Comparison of ENCODE assay signal across 26 cellular contexts in genomic region chr5:172561151-172561550, GRCh38.
A peak's percentile ranks its signal among the peaks of the same experiment; 100 is the strongest.
DNase-seq lines count a peak whose midpoint lies in the region; ATAC-seq and TF ChIP-seq lines count a peak whose summit lies in the region.
"Had no signal": no experiment of that assay in that cellular context is flagged by ENCODE, and none has a peak within 500 bp of the region (broad histone marks: within the 10 kb centered on the region; RNA-seq: fewer than 3 reads in every experiment).

No MANE protein-coding gene starts in this region.

- no peaks in the 10 kb centered on the region for H3K36me3 ChIP-seq in mesenchymal stem cell (ENCODE audit: control insufficient read depth in 1 of 2, insufficient read depth in 2 of 2, low read depth in 1 of 2, low read length in 2 of 2)
- no peaks in the 10 kb centered on the region for H3K36me3 ChIP-seq in transverse colon
- H3K36me3 ChIP-seq: ascending aorta, BLaER1, MG63, SJSA1, tibial artery had no signal

- no peak overlapping the region for H4K8ac ChIP-seq in mesenchymal stem cell (ENCODE audit: low read length)

- H3K27me3 ChIP-seq in mesenchymal stem cell (ENCODE audit: control insufficient read depth in 1 of 2, insufficient read depth in 1 of 2, low read length in 2 of 2), result peaks cover 52 to 68% of the 10 kb centered on the region in 2 experiments
- no peaks in the 10 kb centered on the region for H3K27me3 ChIP-seq in transverse colon
- H3K27me3 ChIP-seq: ascending aorta, BLaER1, MG63, tibial artery had no signal

- no peaks in the 10 kb centered on the region for H3K79me1 ChIP-seq in mesenchymal stem cell (replicated peaks; ENCODE audit: low read length, poor library complexity, severe bottlenecking)

- H2BK12ac ChIP-seq in mesenchymal stem cell (ENCODE audit: low read length in 2 of 2), result no peak overlapping the region

- H2BK5ac ChIP-seq in mesenchymal stem cell (ENCODE audit: low read depth, low read length, poor library complexity, severe bottlenecking), result no peak overlapping the region

- no peak overlapping the region for H3K9ac ChIP-seq in mesenchymal stem cell (ENCODE audit: low read length)
- H3K9ac ChIP-seq: BLaER1 had no signal

- H4K91ac ChIP-seq in mesenchymal stem cell (ENCODE audit: low read length), result no peak overlapping the region

- TF ChIP-seq CTCF in AG10803 (conservative IDR thresholded peaks at IDR 0.05; ENCODE audit: low read length) (no peak), transverse colon (IDR thresholded peaks at IDR 0.05) (no peak)

- peak; percentile 3 for DNase-seq in AG10803 (ENCODE audit: low read depth)
- DNase-seq in M059J (ENCODE audit: low read depth), result peak; percentile 21
- DNase-seq in epithelial cell of prostate (ENCODE audit: low read depth, low spot score), result peak; percentile 97
- peak; percentile 13 for DNase-seq in mesenchymal stem cell
- no peak for DNase-seq in stimulated activated naive CD8-positive, alpha-beta T cell treated with anti-CD3 and anti-CD28 coated beads, Interleukin-15, amount 100 ng/mL, for 72 hours
- DNase-seq in T-helper 1 cell, result no peak
- DNase-seq in transverse colon, result no peak
- DNase-seq: activated CD4-positive, alpha-beta T cell treated with anti-CD3 and anti-CD28 coated beads for 4 hours; activated naive CD4-positive, alpha-beta T cell treated with anti-CD3 and anti-CD28 coated beads for 36 hours; activated T-cell treated with anti-CD3 and anti-CD28 coated beads, Interleukin-2, amount 50 U/mL, for 72 hours; COR-L47; DND-41; foreskin melanocyte; GOT3; MG63; NCI-H1417; nephron progenitor cell; stimulated activated CD4-positive, alpha-beta T cell treated with anti-CD3 and anti-CD28 coated beads, Interleukin-1b, Interleukin-23, amount 100 ng/mL, for 48 hours; T-helper 17 cell; tibial artery had no signal

- H2AK5ac ChIP-seq in mesenchymal stem cell (ENCODE audit: low read length, severe bottlenecking), result no peak overlapping the region

- H3K9me3 ChIP-seq in mesenchymal stem cell (ENCODE audit: control insufficient read depth, low read length) (no peaks in the 10 kb centered on the region), transverse colon (no peaks in the 10 kb centered on the region)
- H3K9me3 ChIP-seq: ascending aorta, BLaER1, MG63, SJSA1, tibial artery had no signal

- no peak overlapping the region for H3K27ac Mint-ChIP-seq in stimulated activated naive CD8-positive, alpha-beta T cell treated with anti-CD3 and anti-CD28 coated beads, Interleukin-15, amount 100 ng/mL, for 72 hours
- H3K27ac Mint-ChIP-seq: activated naive CD4-positive, alpha-beta T cell treated with anti-CD3 and anti-CD28 coated beads for 36 hours; activated T-cell treated with anti-CD3 and anti-CD28 coated beads, Interleukin-2, amount 50 U/mL, for 72 hours; IgD-negative memory B cell; T-helper 17 cell had no signal

- no peaks in the 10 kb centered on the region for H3K4me1 Mint-ChIP-seq in stimulated activated naive CD8-positive, alpha-beta T cell treated with anti-CD3 and anti-CD28 coated beads, Interleukin-15, amount 100 ng/mL, for 72 hours
- H3K4me1 Mint-ChIP-seq: IgD-negative memory B cell, T-helper 17 cell had no signal

- TF ChIP-seq EP300 in transverse colon (IDR thresholded peaks at IDR 0.05; ENCODE audit: low read depth), result no peak

- ATAC-seq in stimulated activated naive CD8-positive, alpha-beta T cell treated with anti-CD3 and anti-CD28 coated beads, Interleukin-15, amount 100 ng/mL, for 72 hours, result no peak
- no peak for ATAC-seq in HG02970 (IDR thresholded peaks at IDR 0.05; ENCODE audit: low FRiP score, unreplicated experiment)
- ATAC-seq: activated T-cell treated with anti-CD3 and anti-CD28 coated beads, Interleukin-2, amount 50 U/mL, for 72 hours; T-helper 17 cell had no signal

- no peak overlapping the region for H2BK120ac ChIP-seq in mesenchymal stem cell (ENCODE audit: low read depth, low read length)

- intact Hi-C loops in transverse colon (cut with DNase I; ENCODE audit: low total_unique reads), result no loop called here

- WGBS in mesenchymal stem cell, result 22% methylated on average over 1 of the region's 3 CpGs
- 71 to 77% methylated on average over 1 to 3 of the region's 3 CpGs for WGBS in transverse colon (ENCODE audit: low coverage in 1 of 2), 2 donors

- no peak overlapping the region for H3K23ac ChIP-seq in mesenchymal stem cell (ENCODE audit: low read length in 2 of 2)

- H3K4me1 ChIP-seq in mesenchymal stem cell (ENCODE audit: control insufficient read depth, insufficient read depth, low read depth, low read length) (peaks cover 9% of the 10 kb centered on the region), transverse colon (peaks cover 12 to 45% (median 17%) of the 10 kb centered on the region in 4 donors)
- H3K4me1 ChIP-seq: SJSA1 had no signal

- TF ChIP-seq POLR2A in transverse colon (IDR thresholded peaks at IDR 0.05), result no peak

- no peak overlapping the region for H3K4me2 ChIP-seq in mesenchymal stem cell (ENCODE audit: low read length, poor library complexity, severe bottlenecking)
- H3K4me2 ChIP-seq: BLaER1 had no signal

- H3K27ac ChIP-seq in epithelial cell of prostate, result peak overlapping the region; percentile 75
- no peak overlapping the region for H3K27ac ChIP-seq in mesenchymal stem cell (ENCODE audit: low read length, poor library complexity, severe bottlenecking)
- H3K27ac ChIP-seq in transverse colon, result no peak overlapping the region
- H3K27ac ChIP-seq: ascending aorta, BLaER1, HL-60, SJSA1, tibial artery had no signal

- in situ Hi-C loops in transverse colon (cut with MboI; ENCODE audit: low pct_ligation_motif_present in 1 of 4, low pct_unique_long_range_greater_than_20kb in 1 of 4, low sequenced_read_pairs in 3 of 4), result no loop called here

- H3K4me3 ChIP-seq in AG10803 (ENCODE audit: low read length) (no peak overlapping the region), mesenchymal stem cell (ENCODE audit: insufficient read depth in 1 of 2, low read depth in 1 of 2, low read length in 2 of 2) (no peak overlapping the region), transverse colon (no peak overlapping the region)
- H3K4me3 ChIP-seq: ascending aorta, BLaER1, MG63, SJSA1, tibial artery had no signal

- H2AFZ ChIP-seq in mesenchymal stem cell (ENCODE audit: low read depth, low read length), result no peak overlapping the region

- H3K4me3 Mint-ChIP-seq in stimulated activated naive CD8-positive, alpha-beta T cell treated with anti-CD3 and anti-CD28 coated beads, Interleukin-15, amount 100 ng/mL, for 72 hours, result no peak overlapping the region
- H3K4me3 Mint-ChIP-seq: activated naive CD4-positive, alpha-beta T cell treated with anti-CD3 and anti-CD28 coated beads for 36 hours; activated T-cell treated with anti-CD3 and anti-CD28 coated beads, Interleukin-2, amount 50 U/mL, for 72 hours; IgD-negative memory B cell; nephron progenitor cell; T-helper 17 cell had no signal

- H3K14ac ChIP-seq in mesenchymal stem cell (ENCODE audit: low read length in 2 of 2), result no peak overlapping the region

- no peak overlapping the region for H3K18ac ChIP-seq in mesenchymal stem cell (ENCODE audit: low read depth in 1 of 2, low read length in 2 of 2)

- no peak overlapping the region for H2BK15ac ChIP-seq in mesenchymal stem cell (ENCODE audit: low read depth, poor library complexity, severe bottlenecking)

- H3K27me3 Mint-ChIP-seq in stimulated activated naive CD8-positive, alpha-beta T cell treated with anti-CD3 and anti-CD28 coated beads, Interleukin-15, amount 100 ng/mL, for 72 hours, result peaks cover 26% of the 10 kb centered on the region

- no peaks in the 10 kb centered on the region for H3K9me3 Mint-ChIP-seq in stimulated activated naive CD8-positive, alpha-beta T cell treated with anti-CD3 and anti-CD28 coated beads, Interleukin-15, amount 100 ng/mL, for 72 hours
- H3K9me3 Mint-ChIP-seq: activated naive CD4-positive, alpha-beta T cell treated with anti-CD3 and anti-CD28 coated beads for 36 hours; activated T-cell treated with anti-CD3 and anti-CD28 coated beads, Interleukin-2, amount 50 U/mL, for 72 hours; IgD-negative memory B cell; nephron progenitor cell had no signal

- H3K4ac ChIP-seq in mesenchymal stem cell (ENCODE audit: low read depth in 1 of 2, low read length in 2 of 2), result no peak overlapping the region

Comparison
In these comparisons a context has a peak if more than half of its experiments do, and no peak if none do; other contexts are left out.
1. DNase-seq: peak in AG10803 (single experiment), M059J (single experiment), epithelial cell of prostate (single experiment) and mesenchymal stem cell (single experiment); none in stimulated activated naive CD8-positive, alpha-beta T cell treated with anti-CD3 and anti-CD28 coated beads, Interleukin-15, amount 100 ng/mL, for 72 hours (0 of 2), T-helper 1 cell (0 of 5) and transverse colon (single experiment).